1 cellular context compared by ENCODE assay signal in the genomic region with DNA sequence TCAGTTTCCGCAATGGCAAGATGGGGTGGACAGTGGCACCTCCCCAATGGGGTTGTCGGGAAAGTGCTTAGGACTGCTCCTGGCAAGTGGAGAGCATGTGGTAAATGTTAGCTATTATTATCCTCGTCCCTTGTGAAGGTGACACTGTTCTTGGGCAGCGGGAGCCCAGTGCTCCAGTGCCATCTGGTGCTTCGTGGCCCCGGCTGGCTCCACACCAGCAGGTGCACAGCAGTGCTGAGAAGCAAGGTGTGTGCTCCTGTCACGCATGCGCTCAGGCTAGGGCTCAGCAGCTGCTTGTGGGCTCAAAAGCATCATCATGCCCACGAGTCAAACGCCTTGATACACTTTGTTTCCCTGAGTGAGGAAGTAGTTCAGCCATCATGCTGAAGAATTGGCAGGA.
TF ChIP-seq lines count a peak whose summit lies in the region.

No MANE protein-coding gene starts in this region.

TF ChIP-seq in H1, 55 proteins besides CTCF, POLR2A, EP300 and RAD21:
- TF ChIP-seq HDAC6 (IDR thresholded peaks at IDR 0.05; ENCODE audit: low read depth, low read length) (no peak), SRF (IDR thresholded peaks at IDR 0.05; ENCODE audit: low read depth, low read length) (no peak), CBX8 (IDR thresholded peaks at IDR 0.05; ENCODE audit: borderline replicate concordance, low read depth, low read length) (no peak), CHD1 (IDR thresholded peaks at IDR 0.05; ENCODE audit: low read depth, low read length) (no peak), EGR1 (IDR thresholded peaks at IDR 0.05; ENCODE audit: borderline replicate concordance, low read depth, low read length) (no peak), KDM1A (IDR thresholded peaks at IDR 0.05; ENCODE audit: borderline replicate concordance, low read length) (no peak), RBBP5 (IDR thresholded peaks at IDR 0.05; ENCODE audit: borderline replicate concordance, low read depth, low read length) (no peak), GTF2F1 (IDR thresholded peaks at IDR 0.05; ENCODE audit: borderline replicate concordance, low read depth, low read length) (no peak), TAF1 (IDR thresholded peaks at IDR 0.05; ENCODE audit: low read depth, low read length) (no peak), GABPA (IDR thresholded peaks at IDR 0.05; ENCODE audit: borderline replicate concordance, insufficient read depth, low read length) (no peak)
- TF ChIP-seq, protein P1, sequence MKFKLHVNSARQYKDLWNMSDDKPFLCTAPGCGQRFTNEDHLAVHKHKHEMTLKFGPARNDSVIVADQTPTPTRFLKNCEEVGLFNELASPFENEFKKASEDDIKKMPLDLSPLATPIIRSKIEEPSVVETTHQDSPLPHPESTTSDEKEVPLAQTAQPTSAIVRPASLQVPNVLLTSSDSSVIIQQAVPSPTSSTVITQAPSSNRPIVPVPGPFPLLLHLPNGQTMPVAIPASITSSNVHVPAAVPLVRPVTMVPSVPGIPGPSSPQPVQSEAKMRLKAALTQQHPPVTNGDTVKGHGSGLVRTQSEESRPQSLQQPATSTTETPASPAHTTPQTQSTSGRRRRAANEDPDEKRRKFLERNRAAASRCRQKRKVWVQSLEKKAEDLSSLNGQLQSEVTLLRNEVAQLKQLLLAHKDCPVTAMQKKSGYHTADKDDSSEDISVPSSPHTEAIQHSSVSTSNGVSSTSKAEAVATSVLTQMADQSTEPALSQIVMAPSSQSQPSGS (IDR thresholded peaks at IDR 0.05; ENCODE audit: low read length): no peak
- TF ChIP-seq, protein P2, sequence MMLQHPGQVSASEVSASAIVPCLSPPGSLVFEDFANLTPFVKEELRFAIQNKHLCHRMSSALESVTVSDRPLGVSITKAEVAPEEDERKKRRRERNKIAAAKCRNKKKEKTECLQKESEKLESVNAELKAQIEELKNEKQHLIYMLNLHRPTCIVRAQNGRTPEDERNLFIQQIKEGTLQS (IDR thresholded peaks at IDR 0.05; ENCODE audit: insufficient read depth, low read depth, low read length): no peak
